ENCODE assay signal across 15 cellular contexts in the genomic region with DNA sequence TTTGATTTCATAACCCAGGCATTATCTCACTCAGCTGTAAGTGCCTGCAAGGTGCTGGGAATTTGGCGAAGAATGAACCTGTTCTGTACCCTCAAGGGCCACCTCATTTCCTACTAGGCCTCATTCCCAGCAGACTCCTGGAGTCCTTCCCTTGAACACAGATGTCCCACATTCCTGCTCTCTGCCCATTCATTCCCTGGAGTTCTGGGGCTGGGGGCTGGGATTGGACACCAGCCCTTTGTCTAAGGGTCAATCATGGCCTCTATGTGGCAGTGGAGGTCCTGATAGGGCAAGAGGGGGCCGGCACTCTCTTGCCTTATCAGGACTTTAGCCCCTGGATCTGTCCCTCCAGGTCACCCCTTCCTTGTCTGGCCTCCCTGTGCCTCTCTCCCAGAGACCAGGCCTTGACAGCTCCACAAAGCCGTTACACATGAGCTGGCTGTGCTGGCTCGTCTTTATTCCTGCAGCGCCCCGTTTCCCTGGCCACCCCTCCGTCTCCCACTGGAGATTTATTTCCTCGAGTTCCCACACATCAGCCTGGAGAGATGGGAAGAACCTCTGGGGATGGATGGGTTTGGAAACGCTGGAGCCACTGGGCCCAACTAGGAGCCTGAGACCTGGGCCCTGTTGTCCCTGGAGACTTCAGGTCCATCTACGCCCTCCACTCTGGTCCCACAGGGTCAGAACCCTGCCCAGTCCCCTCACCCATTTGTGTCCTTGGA. TPM values are rescaled to one million over a fixed set of nuclear protein-coding genes. Genes with fewer than 3 reads are reported as not detected.
DNase-seq lines count a peak whose midpoint lies in the region; ATAC-seq and TF ChIP-seq lines count a peak whose summit lies in the region.
"Had no signal": no experiment of that assay in that cellular context is flagged by ENCODE, and none has a peak within 500 bp of the region (broad histone marks: within the 10 kb centered on the region; RNA-seq: fewer than 3 reads in every experiment).

No MANE protein-coding gene starts in this region.

- intact Hi-C loops in left ventricle myocardium superior (cut with micrococcal nuclease) (loop anchor here (10.0 kb wide), 1 partner anchor 179 kb away; no protein-coding TSS in a partner anchor), upper lobe of right lung (cut with DNase I) (loop anchor here (5.0 to 10.0 kb wide), 2 partner anchors 106 to 199 kb away; no protein-coding TSS in a partner anchor)

- H3K27me3 Mint-ChIP-seq in endodermal cell (ENCODE audit: insufficient read depth) = peaks cover 46% of the 10 kb centered on the region
- H3K27me3 Mint-ChIP-seq in neural progenitor cell (ENCODE audit: insufficient read depth, low read depth) = peaks cover 17% of the 10 kb centered on the region

- 90 to 94% methylated on average over 3 to 10 of the region's 10 CpGs for WGBS in endodermal cell (ENCODE audit: insufficient coverage in 1 of 2, insufficient read length in 1 of 2), 2 experiments

- no peaks in the 10 kb centered on the region for H3K79me2 ChIP-seq in neural progenitor cell (ENCODE audit: low read depth)

- no peak for ATAC-seq in left ventricle myocardium superior
- peak; percentile 9 for ATAC-seq in upper lobe of right lung
- ATAC-seq in GM19351 (IDR thresholded peaks at IDR 0.05; ENCODE audit: unreplicated experiment) = no peak
- no peak for ATAC-seq in HG03196 (IDR thresholded peaks at IDR 0.05; ENCODE audit: unreplicated experiment)
- ATAC-seq: activated T-cell treated with anti-CD3 and anti-CD28 coated beads, Interleukin-2, amount 50 U/mL, for 4 hours had no signal

- no peak overlapping the region for H3K27ac Mint-ChIP-seq in endodermal cell
- H3K27ac Mint-ChIP-seq in neural progenitor cell = peak overlapping the region; percentile 79
- H3K27ac Mint-ChIP-seq: mesothelial cell of epicardium had no signal

- H3K27me3 ChIP-seq in cardiac muscle cell (peaks cover 3% of the 10 kb centered on the region), endodermal cell (ENCODE audit: control insufficient read depth, insufficient read depth, low read length, poor library complexity, severe bottlenecking) (peaks cover 35% of the 10 kb centered on the region), neural progenitor cell (peaks cover 39% of the 10 kb centered on the region), upper lobe of right lung (peaks cover 21% of the 10 kb centered on the region)
- H3K27me3 ChIP-seq: right lobe of liver, vagina had no signal

- H3K4me3 ChIP-seq in cardiac muscle cell (no peak overlapping the region), endodermal cell (ENCODE audit: low read length) (no peak overlapping the region), neural progenitor cell (no peak overlapping the region), upper lobe of right lung (no peak overlapping the region)
- H3K4me3 ChIP-seq: right lobe of liver, SK-N-MC, vagina had no signal

- H3K27ac ChIP-seq in cardiac muscle cell (peak overlapping the region; percentile 18), endodermal cell (ENCODE audit: low read depth, low read length) (peak overlapping the region; percentile 22), neural progenitor cell (no peak overlapping the region), upper lobe of right lung (no peak overlapping the region)
- H3K27ac ChIP-seq: right lobe of liver, SK-N-MC, vagina had no signal

- H3K9ac ChIP-seq in endodermal cell (ENCODE audit: extremely low read depth, low read length, poor library complexity, severe bottlenecking) (no peak overlapping the region), neural progenitor cell (no peak overlapping the region)

- peaks cover 9% of the 10 kb centered on the region for H3F3A ChIP-seq in neural progenitor cell (ENCODE audit: low read depth)

- H3K9me3 Mint-ChIP-seq in endodermal cell (no peaks in the 10 kb centered on the region), neural progenitor cell (no peaks in the 10 kb centered on the region)
- H3K9me3 Mint-ChIP-seq: activated T-cell treated with anti-CD3 and anti-CD28 coated beads, Interleukin-2, amount 50 U/mL, for 4 hours; mesothelial cell of epicardium had no signal

- H3K4me2 ChIP-seq in neural progenitor cell = no peak overlapping the region

- TF ChIP-seq CTCF in cardiac muscle cell (IDR thresholded peaks at IDR 0.05; ENCODE audit: low read depth, low read length) = no peak
- TF ChIP-seq CTCF in endodermal cell (conservative IDR thresholded peaks at IDR 0.05) = no peak
- TF ChIP-seq CTCF in neural progenitor cell (IDR thresholded peaks at IDR 0.05) = no peak
- no peak for TF ChIP-seq CTCF in upper lobe of right lung (IDR thresholded peaks at IDR 0.05)

- no peaks in the 10 kb centered on the region for H3K36me3 ChIP-seq in cardiac muscle cell
- no peaks in the 10 kb centered on the region for H3K36me3 ChIP-seq in endodermal cell (ENCODE audit: control insufficient read depth, insufficient read depth, low read length)
- H3K36me3 ChIP-seq in neural progenitor cell = no peaks in the 10 kb centered on the region
- H3K36me3 ChIP-seq in upper lobe of right lung = no peaks in the 10 kb centered on the region
- H3K36me3 ChIP-seq: right lobe of liver, vagina had no signal

- H3K36me3 Mint-ChIP-seq in endodermal cell (ENCODE audit: low read depth) = no peaks in the 10 kb centered on the region
- no peaks in the 10 kb centered on the region for H3K36me3 Mint-ChIP-seq in neural progenitor cell
- H3K36me3 Mint-ChIP-seq: mesothelial cell of epicardium had no signal

- H3K9me3 ChIP-seq in cardiac muscle cell (ENCODE audit: low read depth) = no peaks in the 10 kb centered on the region
- no peaks in the 10 kb centered on the region for H3K9me3 ChIP-seq in endodermal cell (ENCODE audit: control insufficient read depth, low read length)
- no peaks in the 10 kb centered on the region for H3K9me3 ChIP-seq in neural progenitor cell (ENCODE audit: low read depth)
- no peaks in the 10 kb centered on the region for H3K9me3 ChIP-seq in upper lobe of right lung
- H3K9me3 ChIP-seq: right lobe of liver, vagina had no signal

- H3K4me1 Mint-ChIP-seq in endodermal cell (peaks cover under 1% of the 10 kb centered on the region), neural progenitor cell (peaks cover 21% of the 10 kb centered on the region)

- peak in 1 of 2 donors; percentile 49 for DNase-seq in cardiac muscle cell (ENCODE audit: low read depth in 1 of 2, low spot score in 1 of 2)
- DNase-seq in left ventricle myocardium superior = no peak
- no peak for DNase-seq in endodermal cell
- peak; percentile 41 for DNase-seq in neural progenitor cell (ENCODE audit: low spot score)
- DNase-seq in upper lobe of right lung = peak; percentile 57
- no peak for DNase-seq in stimulated activated CD4-positive, alpha-beta T cell treated with anti-CD3 and anti-CD28 coated beads, Interleukin-4, amount 100 ng/mL, for 1 hour
- DNase-seq: activated CD4-positive, CD25-positive, alpha-beta regulatory T cell treated with anti-CD3 and anti-CD28 coated beads, Interleukin-2, amount 50 U/mL, for 72 hours; activated T-cell treated with anti-CD3 and anti-CD28 coated beads, Interleukin-2, amount 50 U/mL, for 4 hours had no signal

- no peak overlapping the region for H2AFZ ChIP-seq in neural progenitor cell (replicated peaks)

- no peaks in the 10 kb centered on the region for H4K20me1 ChIP-seq in neural progenitor cell (ENCODE audit: low read depth)

- no peak overlapping the region for H3K4me3 Mint-ChIP-seq in endodermal cell
- no peak overlapping the region for H3K4me3 Mint-ChIP-seq in neural progenitor cell
- H3K4me3 Mint-ChIP-seq: activated T-cell treated with anti-CD3 and anti-CD28 coated beads, Interleukin-2, amount 50 U/mL, for 4 hours; mesothelial cell of epicardium had no signal

- H3K4me1 ChIP-seq in cardiac muscle cell (ENCODE audit: low read depth) (peaks cover 10% of the 10 kb centered on the region), endodermal cell (ENCODE audit: control insufficient read depth, insufficient read depth, low read length) (no peaks in the 10 kb centered on the region), neural progenitor cell (peaks cover 15% of the 10 kb centered on the region), upper lobe of right lung (peaks cover 3% of the 10 kb centered on the region)

RNA-seq across cellular contexts. Expression of a gene that starts 0.9 kb away (rescaled TPM):
- total RNA-seq in cardiac muscle cell = 3.5 and 11.0 TPM in 2 replicates
- 4.0 and 7.0 TPM in 2 replicates for polyA plus RNA-seq in cardiac muscle cell
- total RNA-seq in left ventricle myocardium superior = 4.2 TPM
- total RNA-seq in endodermal cell = under 1 TPM in 1 of 2 donors, not detected in 1; 0.35 TPM
- polyA plus RNA-seq in endodermal cell (2013, experiment 1 of 2) = 0.11 TPM
- 0.83 TPM for polyA plus RNA-seq in endodermal cell (2013, experiment 2 of 2)
- 0.45 and 0.46 TPM in 2 replicates for total RNA-seq in neural progenitor cell (ENCODE audit: low replicate concordance)
- not detected for total RNA-seq in upper lobe of right lung
- total RNA-seq: A673; activated T-cell treated with anti-CD3 and anti-CD28 coated beads, Interleukin-2, amount 50 U/mL, for 4 hours; mesothelial cell of epicardium; vagina had no signal

RNA-seq across cellular contexts. Expression of a gene that starts 17.0 kb away (rescaled TPM):
- 101 and 151 TPM in 2 replicates for total RNA-seq in cardiac muscle cell
- 105 and 141 TPM in 2 replicates for polyA plus RNA-seq in cardiac muscle cell
- total RNA-seq in left ventricle myocardium superior = 54.4 TPM
- total RNA-seq in endodermal cell = 100 to 1,000 TPM; 145 to 171 TPM
- polyA plus RNA-seq in endodermal cell (2013, experiment 1 of 2) = 114 TPM
- polyA plus RNA-seq in endodermal cell (2013, experiment 2 of 2) = 101 TPM
- total RNA-seq in neural progenitor cell (ENCODE audit: low replicate concordance) = 114 and 185 TPM in 2 replicates
- 74.4 TPM for total RNA-seq in upper lobe of right lung

RNA-seq across cellular contexts. Expression of a gene that starts 31.4 kb away (rescaled TPM):
- total RNA-seq in cardiac muscle cell = 4.2 and 21.1 TPM in 2 replicates
- 4.1 and 22.2 TPM in 2 replicates for polyA plus RNA-seq in cardiac muscle cell
- total RNA-seq in left ventricle myocardium superior = 3.2 TPM
- total RNA-seq in endodermal cell = 10 to 100 TPM; 43.5 to 64.7 TPM
- polyA plus RNA-seq in endodermal cell (2013, experiment 1 of 2) = 45.3 TPM
- polyA plus RNA-seq in endodermal cell (2013, experiment 2 of 2) = 46.4 TPM
- 15.1 and 46.0 TPM in 2 replicates for total RNA-seq in neural progenitor cell (ENCODE audit: low replicate concordance)
- 0.32 TPM for total RNA-seq in upper lobe of right lung

RNA-seq across cellular contexts. Expression of a gene that starts 51.9 kb away (rescaled TPM):
- 24.6 and 25.2 TPM in 2 replicates for total RNA-seq in cardiac muscle cell
- polyA plus RNA-seq in cardiac muscle cell = 38.6 and 44.0 TPM in 2 replicates
- 15.2 TPM for total RNA-seq in left ventricle myocardium superior
- total RNA-seq in endodermal cell = 1 to 10 TPM; 1.4 to 2.7 TPM
- polyA plus RNA-seq in endodermal cell (2013, experiment 1 of 2) = 13.9 TPM
- 12.4 TPM for polyA plus RNA-seq in endodermal cell (2013, experiment 2 of 2)
- 4.7 TPM in 1 of 2 replicates, not detected in the other for total RNA-seq in neural progenitor cell (ENCODE audit: low replicate concordance)
- total RNA-seq in upper lobe of right lung = 0.52 TPM
- total RNA-seq: activated T-cell treated with anti-CD3 and anti-CD28 coated beads, Interleukin-2, amount 50 U/mL, for 4 hours had no signal

Comparison
In these comparisons a context has a peak if more than half of its experiments do, and no peak if none do; other contexts are left out.
1. DNase-seq: peak in neural progenitor cell (single experiment) and upper lobe of right lung (single experiment); none in left ventricle myocardium superior (single experiment), endodermal cell (single experiment) and stimulated activated CD4-positive, alpha-beta T cell treated with anti-CD3 and anti-CD28 coated beads, Interleukin-4, amount 100 ng/mL, for 1 hour (single experiment).
2. H3K27ac ChIP-seq: peak in cardiac muscle cell (single experiment) and endodermal cell (single experiment); none in neural progenitor cell (single experiment) and upper lobe of right lung (single experiment).